In genomic region chr4:20252656-20253271, GRCh38 we compare ENCODE assay signal across 8 cellular contexts. TPM values are rescaled to one million over a fixed set of nuclear protein-coding genes. Genes with fewer than 3 reads are reported as not detected.
DNase-seq lines count a peak whose midpoint lies in the region.

No MANE protein-coding gene starts in this region.

- H3K27ac ChIP-seq in thymus (ENCODE audit: low read depth): no peak overlapping the region

- DNase-seq in COR-L47 (lab: John Stamatoyannopoulos, UW): peak; percentile 37
- peak; percentile 57 for DNase-seq in HK-2 (ENCODE audit: unreplicated experiment)
- DNase-seq in astrocyte of the hippocampus (ENCODE audit: low read depth, low spot score): peak; percentile 53
- DNase-seq in kidney tubule cell (ENCODE audit: low spot score): peak; percentile 52
- DNase-seq in inferior parietal cortex (ENCODE audit: extremely low spot score): no peak
- no peak for DNase-seq in medulla oblongata (ENCODE audit: extremely low spot score)
- DNase-seq in NCI-H226: no peak

- H3K9me3 ChIP-seq in thymus (ENCODE audit: control insufficient read depth): peaks cover 1% of the 10 kb centered on the region

- H3K27me3 ChIP-seq in thymus (ENCODE audit: control insufficient read depth, insufficient read depth): peaks cover 41% of the 10 kb centered on the region

- H3K4me1 ChIP-seq in thymus (ENCODE audit: control insufficient read depth, insufficient read depth, low read length): no peaks in the 10 kb centered on the region

- H3K36me3 ChIP-seq in thymus (ENCODE audit: control insufficient read depth, insufficient read depth): no peaks in the 10 kb centered on the region

- 5% methylated on average over 54 of the region's 54 CpGs for WGBS in thymus

- H3K4me3 ChIP-seq in thymus (ENCODE audit: low read length): peak overlapping the region; percentile 36

RNA-seq across cellular contexts. Expression of gene SLIT2, which starts 1.1 kb away (rescaled TPM):
- 1.6 TPM for polyA plus RNA-seq in thymus

Comparison
In these comparisons a context has a peak if more than half of its experiments do, and no peak if none do; other contexts are left out.
1. DNase-seq: peak in COR-L47 (single experiment), HK-2 (single experiment), astrocyte of the hippocampus (single experiment) and kidney tubule cell (single experiment); none in inferior parietal cortex (single experiment), medulla oblongata (single experiment) and NCI-H226 (single experiment).